ENCODE assay signal across 8 cellular contexts in the genomic region with DNA sequence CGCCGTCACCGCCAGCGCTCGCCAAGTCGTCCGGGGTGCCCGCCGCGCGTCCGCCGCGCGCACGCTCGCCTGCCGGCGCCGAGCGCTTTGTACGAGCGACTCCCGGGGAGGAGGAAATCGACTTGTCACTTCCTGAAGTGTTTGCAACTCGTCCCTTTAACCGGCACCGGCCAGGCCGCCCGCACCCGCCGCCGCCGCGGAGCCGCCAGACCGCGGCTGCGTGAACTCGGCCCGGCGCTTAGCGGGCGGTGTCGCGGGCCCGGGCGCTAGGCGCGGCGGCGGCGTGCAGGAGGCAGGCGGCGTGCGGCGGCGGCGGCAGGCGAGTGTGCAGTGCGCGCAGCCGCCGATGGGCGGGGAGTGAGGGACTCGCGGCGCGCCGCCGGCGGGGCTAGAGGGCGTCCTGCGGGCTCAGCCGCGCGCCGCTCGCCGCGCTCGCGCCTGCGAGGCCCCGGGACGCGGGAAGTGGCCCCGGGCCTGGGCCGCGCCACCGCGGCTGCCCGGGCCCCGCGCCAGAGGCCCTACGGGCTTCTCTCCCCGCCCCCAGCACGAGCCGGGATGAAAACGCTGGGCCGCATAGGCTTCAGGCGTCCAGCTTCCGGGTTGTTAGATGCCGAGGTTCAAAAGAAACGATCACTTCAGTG.
A peak's percentile ranks its signal among the peaks of the same experiment; 100 is the strongest.
DNase-seq lines count a peak whose midpoint lies in the region; ATAC-seq lines count a peak whose summit lies in the region.

Gene FAM53B, minus strand, starts transcription at position 332 of the 641 bp plus-strand sequence. CDS start 37,665 bp downstream, outside the sequence.

- peak; percentile 75 for ATAC-seq in HG02759 (IDR thresholded peaks at IDR 0.05; ENCODE audit: unreplicated experiment)

- peak; percentile 49 for DNase-seq in NCI-H2029 (lab: John Stamatoyannopoulos, UW)
- DNase-seq in NCI-H2029 treated with DMSO at 0.1 percent for 48 hours (lab: John Stamatoyannopoulos, UW) = no peak
- peak; percentile 47 for DNase-seq in NCI-H146 treated with DMSO at 0.1 percent for 48 hours (lab: John Stamatoyannopoulos, UW; ENCODE audit: unreplicated experiment)
- DNase-seq in activated CD4-positive, CD25-positive, alpha-beta regulatory T cell (lab: John Stamatoyannopoulos, UW) = peak; percentile 47 to 76 (median 68)
- peak; percentile 83 for DNase-seq in central memory CD4-positive, alpha-beta T cell
- peak; percentile 84 for DNase-seq in islet precursor cell
- DNase-seq in stimulated activated CD4-positive, alpha-beta T cell treated with anti-CD3 and anti-CD28 coated beads, Interleukin-12 subunit alpha, Interleukin-12 subunit beta, amount 100 ng/mL, for 24 hours (ENCODE audit: low read depth in 2 of 2) = peak; percentile 54 to 65
